8 cellular contexts compared by ENCODE assay signal in the genomic region with DNA sequence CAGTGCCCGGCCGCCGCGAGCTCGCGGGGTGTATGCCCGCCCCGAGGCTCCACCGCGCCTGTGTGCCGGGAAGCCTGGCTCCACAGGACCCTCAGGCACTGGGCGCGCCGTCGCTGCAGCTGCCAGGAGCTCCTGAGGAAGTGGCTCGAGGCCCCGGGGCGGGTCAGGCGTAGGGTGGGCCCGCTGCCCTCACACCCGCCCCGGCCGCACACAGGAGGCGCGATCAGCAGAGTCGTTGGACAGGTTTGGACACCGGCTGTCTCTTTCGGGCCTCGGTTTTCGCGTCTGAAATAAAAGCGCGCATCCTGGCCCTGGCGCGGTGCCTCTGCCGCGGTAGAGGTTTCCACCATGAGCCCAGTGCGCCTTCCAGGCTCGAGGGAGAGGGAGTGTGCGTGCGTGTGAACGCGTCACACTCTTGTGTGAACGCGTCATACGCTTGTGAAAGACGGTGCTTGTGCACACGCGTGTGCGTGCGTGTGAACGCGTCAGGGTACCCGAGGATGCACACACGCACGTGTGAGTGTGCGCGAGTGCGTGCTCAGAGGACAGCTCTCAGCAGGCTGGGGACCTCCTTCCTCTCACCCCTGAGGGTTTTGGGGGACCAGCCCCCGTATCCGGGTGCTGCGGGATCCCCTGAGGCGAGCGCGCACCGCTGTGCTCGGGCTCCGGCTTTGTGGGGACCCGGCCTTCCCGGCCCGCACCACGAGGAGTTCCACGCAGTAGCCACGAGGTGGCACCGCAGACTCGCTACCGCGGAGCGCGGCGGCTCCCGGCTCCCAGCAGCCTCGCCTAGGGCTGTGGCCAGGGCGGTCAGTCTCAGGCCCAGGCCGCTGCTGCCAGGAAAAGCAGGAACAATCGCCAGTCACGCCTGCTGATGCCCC.
A peak's percentile ranks its signal among the peaks of the same experiment; 100 is the strongest.
DNase-seq lines count a peak whose midpoint lies in the region; ATAC-seq and TF ChIP-seq lines count a peak whose summit lies in the region.

No MANE protein-coding gene starts in this region.

- POLR2A ChIA-PET in naive thymus-derived CD8-positive, alpha-beta T cell (lab: Charles Lee) = no interaction called here

- no peak overlapping the region for H3K4me3 ChIP-seq in HFF-Myc (replicated peaks; ENCODE audit: low read depth, low read length)

- peaks cover 13 to 45% (median 28%) of the 10 kb centered on the region in 5 donors for H3K27me3 Mint-ChIP-seq in naive thymus-derived CD8-positive, alpha-beta T cell

- peak; percentile 52 to 80 for ATAC-seq in naive thymus-derived CD8-positive, alpha-beta T cell
- ATAC-seq in HG03457 (IDR thresholded peaks at IDR 0.05; ENCODE audit: unreplicated experiment) = no peak

- peaks cover 0 to 2% (median under 1%) of the 10 kb centered on the region in 4 donors for H3K4me1 Mint-ChIP-seq in naive thymus-derived CD8-positive, alpha-beta T cell

- no peaks in the 10 kb centered on the region for H3K9me3 Mint-ChIP-seq in naive thymus-derived CD8-positive, alpha-beta T cell

- H3K36me3 Mint-ChIP-seq in naive thymus-derived CD8-positive, alpha-beta T cell = no peaks in the 10 kb centered on the region

- DNase-seq in ELF-1 (ENCODE audit: low read depth, low spot score) = peak; percentile 88
- peak; percentile 7 for DNase-seq in HFF-Myc (ENCODE audit: extremely low read depth, low read depth)
- peak; percentile 79 for DNase-seq in NCI-H748 (lab: John Stamatoyannopoulos, UW; ENCODE audit: unreplicated experiment)
- DNase-seq in activated T-cell treated with anti-CD3 and anti-CD28 coated beads for 48 hours (ENCODE audit: low read depth) = peak; percentile 55
- DNase-seq in fibroblast of peridontal ligament (ENCODE audit: extremely low read depth) = peak; percentile 64
- peak in 7 of 10 donors; percentile 18 to 48 (median 35) for DNase-seq in naive thymus-derived CD8-positive, alpha-beta T cell
- DNase-seq in stromal cell of bone marrow (ENCODE audit: low read depth) = peak; percentile 40

- H3K4me3 Mint-ChIP-seq in naive thymus-derived CD8-positive, alpha-beta T cell = peak overlapping the region in 4 of 10 donors; percentile 24 to 48 (median 44)

- TF ChIP-seq CTCF in HFF-Myc (IDR thresholded peaks at IDR 0.05; ENCODE audit: low read depth, low read length, missing control alignments) = peak; percentile 65

- H3K27ac Mint-ChIP-seq in naive thymus-derived CD8-positive, alpha-beta T cell = no peak overlapping the region

Comparison
In these comparisons a context has a peak if more than half of its experiments do, and no peak if none do; other contexts are left out.
1. DNase-seq: peak in every context shown above with its lines; median percentile 88 in ELF-1; 79 in NCI-H748; 64 in fibroblast of peridontal ligament; 55 in activated T-cell treated with anti-CD3 and anti-CD28 coated beads for 48 hours; 40 in stromal cell of bone marrow; 35 in naive thymus-derived CD8-positive, alpha-beta T cell; 7 in HFF-Myc.